In the genomic region with DNA sequence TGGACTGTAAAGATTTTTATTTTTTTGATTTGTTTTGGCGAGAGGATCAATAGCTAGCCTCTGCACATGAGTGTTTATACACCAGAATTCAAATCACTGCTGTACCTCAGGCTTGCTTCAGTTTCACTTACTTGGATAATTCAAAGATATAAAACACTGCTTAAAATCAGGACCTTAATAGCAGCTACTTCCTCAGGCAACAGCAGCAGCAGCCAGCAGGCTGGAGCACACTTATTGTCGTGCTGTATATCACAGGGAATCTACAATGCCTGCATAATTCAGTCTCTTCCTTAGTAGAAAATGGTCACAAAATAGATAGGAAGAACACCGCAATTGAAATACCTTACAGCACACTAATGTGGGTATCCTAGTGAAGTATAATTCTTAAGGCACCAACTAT, we compare ENCODE assay signal across 29 cellular contexts.
"Had no signal": no experiment of that assay in that cellular context is flagged by ENCODE, and none has a peak within 500 bp of the region (broad histone marks: within the 10 kb centered on the region; RNA-seq: fewer than 3 reads in every experiment).

No MANE protein-coding gene starts in this region.

- H3K27me3 Mint-ChIP-seq: activated CD4-positive, alpha-beta memory T cell treated with anti-CD3 and anti-CD28 coated beads, Interleukin-2, amount 10 ng/mL, durations not matched to agents 7 days and 5 days; activated CD8-positive, alpha-beta memory T cell treated with anti-CD3 and anti-CD28 coated beads, Interleukin-2, amount 10 ng/mL, durations not matched to agents 7 days and 5 days; activated naive CD4-positive, alpha-beta T cell treated with anti-CD3 and anti-CD28 coated beads, Interleukin-2, amount 50 U/mL, for 24 hours; activated naive CD8-positive, alpha-beta T cell treated with anti-CD3 and anti-CD28 coated beads, Interleukin-2, amount 10 ng/mL, durations not matched to agents 7 days and 5 days; central memory CD8-positive, alpha-beta T cell had no signal

- H3K4me3 Mint-ChIP-seq: activated CD4-positive, alpha-beta memory T cell treated with anti-CD3 and anti-CD28 coated beads, Interleukin-2, amount 10 ng/mL, durations not matched to agents 7 days and 5 days; activated CD8-positive, alpha-beta memory T cell treated with anti-CD3 and anti-CD28 coated beads, Interleukin-2, amount 10 ng/mL, durations not matched to agents 7 days and 5 days; activated naive CD4-positive, alpha-beta T cell treated with anti-CD3 and anti-CD28 coated beads, Interleukin-2, amount 50 U/mL, for 24 hours; activated naive CD8-positive, alpha-beta T cell treated with anti-CD3 and anti-CD28 coated beads, Interleukin-2, amount 10 ng/mL, durations not matched to agents 7 days and 5 days; central memory CD8-positive, alpha-beta T cell had no signal

- H3K4me1 Mint-ChIP-seq: activated CD4-positive, alpha-beta memory T cell treated with anti-CD3 and anti-CD28 coated beads, Interleukin-2, amount 10 ng/mL, durations not matched to agents 7 days and 5 days; activated CD8-positive, alpha-beta memory T cell treated with anti-CD3 and anti-CD28 coated beads, Interleukin-2, amount 10 ng/mL, durations not matched to agents 7 days and 5 days; activated naive CD4-positive, alpha-beta T cell treated with anti-CD3 and anti-CD28 coated beads, Interleukin-2, amount 50 U/mL, for 24 hours; activated naive CD8-positive, alpha-beta T cell treated with anti-CD3 and anti-CD28 coated beads, Interleukin-2, amount 10 ng/mL, durations not matched to agents 7 days and 5 days; central memory CD8-positive, alpha-beta T cell had no signal

- DNase-seq: activated CD4-positive, alpha-beta memory T cell treated with anti-CD3 and anti-CD28 coated beads, Interleukin-2, amount 10 ng/mL, durations not matched to agents 7 days and 5 days; activated CD4-positive, alpha-beta T cell treated with anti-CD3 and anti-CD28 coated beads for 1 hour; activated CD4-positive, alpha-beta T cell treated with anti-CD3 and anti-CD28 coated beads for 48 hours; activated CD4-positive, CD25-positive, alpha-beta regulatory T cell; activated CD8-positive, alpha-beta memory T cell treated with anti-CD3 and anti-CD28 coated beads for 24 hours; activated CD8-positive, alpha-beta memory T cell treated with anti-CD3 and anti-CD28 coated beads, Interleukin-2, amount 10 ng/mL, durations not matched to agents 7 days and 5 days; activated CD8-positive, alpha-beta memory T cell treated with anti-CD3 and anti-CD28 coated beads, Interleukin-2, amount 50 U/mL, for 48 hours; activated effector memory CD4-positive, alpha-beta T cell treated with Interleukin-2 at 50 U/mL for 16 hours; activated naive CD8-positive, alpha-beta T cell treated with anti-CD3 and anti-CD28 coated beads, Interleukin-2, amount 10 ng/mL, durations not matched to agents 7 days and 5 days; activated T-cell treated with anti-CD3 and anti-CD28 coated beads, Interleukin-2, amount 50 U/mL, for 48 hours; amygdala; Kasumi-1; KG1; MM.1S; MV-4-11; NCI-H1092; NCI-H187; NCI-H510A; NCI-H526; NCI-H748 treated with DMSO at 0.1 percent for 48 hours; NK-92 treated with Interleukin-12 subunit alpha and Interleukin-12 subunit beta, amount 100 ng/mL, for 24 hours; PC-9; SHP77; T-helper 1 cell; T-helper 2 cell; T-helper 9 cell; WERI-Rb-1 had no signal

- H3K36me3 Mint-ChIP-seq: activated CD8-positive, alpha-beta memory T cell treated with anti-CD3 and anti-CD28 coated beads, Interleukin-2, amount 10 ng/mL, durations not matched to agents 7 days and 5 days; activated naive CD4-positive, alpha-beta T cell treated with anti-CD3 and anti-CD28 coated beads, Interleukin-2, amount 50 U/mL, for 24 hours; activated naive CD8-positive, alpha-beta T cell treated with anti-CD3 and anti-CD28 coated beads, Interleukin-2, amount 10 ng/mL, durations not matched to agents 7 days and 5 days had no signal

- H3K9me3 Mint-ChIP-seq: activated naive CD4-positive, alpha-beta T cell treated with anti-CD3 and anti-CD28 coated beads, Interleukin-2, amount 50 U/mL, for 24 hours had no signal

- H3K27ac Mint-ChIP-seq: activated CD4-positive, alpha-beta memory T cell treated with anti-CD3 and anti-CD28 coated beads, Interleukin-2, amount 10 ng/mL, durations not matched to agents 7 days and 5 days; activated CD8-positive, alpha-beta memory T cell treated with anti-CD3 and anti-CD28 coated beads, Interleukin-2, amount 10 ng/mL, durations not matched to agents 7 days and 5 days; activated naive CD4-positive, alpha-beta T cell treated with anti-CD3 and anti-CD28 coated beads, Interleukin-2, amount 50 U/mL, for 24 hours; activated naive CD8-positive, alpha-beta T cell treated with anti-CD3 and anti-CD28 coated beads, Interleukin-2, amount 10 ng/mL, durations not matched to agents 7 days and 5 days had no signal

- ATAC-seq: activated CD8-positive, alpha-beta memory T cell treated with anti-CD3 and anti-CD28 coated beads, Interleukin-2, amount 10 ng/mL, durations not matched to agents 7 days and 5 days had no signal
